ENCODE assay signal across 1 cellular context in genomic region chr4:77158487-77158861, GRCh38.
TF ChIP-seq lines count a peak whose summit lies in the region.

No MANE protein-coding gene starts in this region.

TF ChIP-seq in IMR-90, 13 proteins besides CTCF, POLR2A, EP300 and RAD21 (continued from another document):
- no peak for TF ChIP-seq NFE2L2 (IDR thresholded peaks at IDR 0.05; ENCODE audit: low read depth, low read length)
- no peak for TF ChIP-seq ELK1 (IDR thresholded peaks at IDR 0.05; ENCODE audit: borderline replicate concordance, low read depth, low read length)
- TF ChIP-seq MXI1 (IDR thresholded peaks at IDR 0.05; ENCODE audit: borderline replicate concordance, low read depth, low read length), result no peak
- TF ChIP-seq RCOR1 (IDR thresholded peaks at IDR 0.05; ENCODE audit: insufficient replicate concordance, low read length), result no peak
- no peak for TF ChIP-seq SMC3 (IDR thresholded peaks at IDR 0.05; ENCODE audit: low read depth, low read length)
- TF ChIP-seq CEBPB (IDR thresholded peaks at IDR 0.05; ENCODE audit: low read depth, low read length), result no peak
- no peak for TF ChIP-seq FOS (IDR thresholded peaks at IDR 0.05; ENCODE audit: low read depth, low read length)
- no peak for TF ChIP-seq USF2 (IDR thresholded peaks at IDR 0.05; ENCODE audit: low read depth, low read length)
